8 cellular contexts compared by ENCODE assay signal in the genomic region with DNA sequence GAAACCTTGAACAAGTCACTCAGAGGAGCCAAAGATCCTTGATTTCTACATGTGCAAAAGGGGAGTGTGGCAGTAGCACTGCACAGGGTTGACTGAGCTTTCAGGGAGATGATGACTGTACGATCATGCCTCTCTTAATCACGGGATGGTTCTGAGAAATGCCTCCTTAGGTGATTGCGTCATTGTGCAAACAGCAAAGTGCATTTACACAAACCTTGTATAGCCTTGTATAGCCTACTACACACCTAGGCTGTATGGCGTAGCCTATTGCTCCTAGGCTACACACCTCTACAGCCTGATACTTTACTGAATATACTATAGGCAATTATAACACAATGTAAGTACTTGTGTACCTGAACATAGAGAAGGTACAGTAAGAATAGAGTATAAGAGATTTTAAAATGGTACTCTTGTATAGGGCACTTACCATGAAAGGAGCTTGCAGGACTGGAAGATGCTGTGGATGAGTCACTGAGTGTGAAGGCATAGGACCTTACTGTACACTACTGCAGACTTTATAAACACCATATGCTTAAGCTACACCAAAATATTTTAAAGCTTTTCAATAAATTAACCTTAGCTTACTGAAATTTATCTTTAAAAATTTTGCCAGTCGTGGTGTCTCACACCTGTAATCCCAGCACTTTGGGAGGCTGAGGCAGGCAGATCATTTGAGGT. TPM values are rescaled to one million over a fixed set of nuclear protein-coding genes. Genes with fewer than 3 reads are reported as not detected.
DNase-seq lines count a peak whose midpoint lies in the region; ATAC-seq and TF ChIP-seq lines count a peak whose summit lies in the region.
"Not testable (repeated sequence)": the region's sequence is repeated elsewhere in the genome, so short reads cannot be mapped to it uniquely, and the experiment has no call there.

No MANE protein-coding gene starts in this region.

- not testable (repeated sequence) for H3K4me3 ChIP-seq in fibroblast of pulmonary artery (replicated peaks; ENCODE audit: low read depth, low read length); transverse colon

- intact Hi-C loops in Calu3 (cut with micrococcal nuclease; ENCODE audit: unreplicated experiment); activated T-helper 1 cell treated with anti-CD3 and anti-CD28 coated beads, Interleukin-12 subunit alpha, Interleukin-12 subunit beta, Interleukin-2, Interleukin-4 antibody, amounts not matched to agents 30 ng/mL and 10 ng/mL and 1 ng/mL, durations not matched to agents 14 hours and 24 hours and 36 hours (cut with micrococcal nuclease); transverse colon (cut with DNase I; ENCODE audit: low total_unique reads): not testable (repeated sequence)

- WGBS in transverse colon (ENCODE audit: low coverage in 1 of 2), 2 donors = 53 to 56% methylated on average over 3 to 5 of the region's 5 CpGs

- CTCF ChIA-PET in Calu3 (lab: Charles Lee) = interaction anchor here (0.7 kb wide), 1 partner anchor 10 kb away, joined by 3 read pairs; no protein-coding TSS in a partner anchor

- ATAC-seq in naive B cell (ENCODE audit: low read depth in 2 of 2) = not testable (repeated sequence)

- peaks cover 0 to 11% (median 8%) of the 10 kb centered on the region in 4 donors for H3K4me1 ChIP-seq in transverse colon

- TF ChIP-seq CTCF in Calu3 (IDR thresholded peaks at IDR 0.05; ENCODE audit: unreplicated experiment); chondrocyte (IDR thresholded peaks at IDR 0.05); fibroblast of pulmonary artery (IDR thresholded peaks at IDR 0.05; ENCODE audit: low read length, missing control alignments); transverse colon (IDR thresholded peaks at IDR 0.05): not testable (repeated sequence)

- not testable (repeated sequence) for TF ChIP-seq POLR2A in transverse colon (IDR thresholded peaks at IDR 0.05)

- H3K27ac ChIP-seq in transverse colon = not testable (repeated sequence)

- BruUV-seq in Calu3 (replicated peaks; lab: Mats Ljungman, UMichigan) = TSS peak; percentile 70

- not testable (repeated sequence) for H3K27me3 Mint-ChIP-seq in Calu3 (ENCODE audit: unreplicated experiment); chondrocyte (ENCODE audit: low read depth)
- H3K27me3 Mint-ChIP-seq in IgD-negative memory B cell = peaks cover 16% of the 10 kb centered on the region
- peaks cover 66% of the 10 kb centered on the region for H3K27me3 Mint-ChIP-seq in activated T-helper 1 cell treated with anti-CD3 and anti-CD28 coated beads, Interleukin-12 subunit alpha, Interleukin-12 subunit beta, Interleukin-2, Interleukin-4 antibody, amounts not matched to agents 30 ng/mL and 10 ng/mL and 1 ng/mL, durations not matched to agents 14 hours and 24 hours and 36 hours (ENCODE audit: insufficient read depth)
- H3K27me3 Mint-ChIP-seq in naive B cell = peaks cover 0 to 20% (median 8%) of the 10 kb centered on the region in 3 donors

- DNase-seq in Calu3; activated T-helper 1 cell treated with anti-CD3 and anti-CD28 coated beads, Interleukin-12 subunit alpha, Interleukin-12 subunit beta, Interleukin-2, Interleukin-4 antibody, amounts not matched to agents 30 ng/mL and 10 ng/mL and 1 ng/mL, durations not matched to agents 14 hours and 24 hours and 36 hours (ENCODE audit: low spot score); chondrocyte (ENCODE audit: low spot score); naive B cell: not testable (repeated sequence)
- DNase-seq in OCI-M1 (lab: John Stamatoyannopoulos, UW) (peak; percentile 3), fibroblast of pulmonary artery (ENCODE audit: low read depth) (peak; percentile 35), transverse colon (peak; percentile 11)

- H3K36me3 ChIP-seq in transverse colon = not testable (repeated sequence)

- peaks cover 20% of the 10 kb centered on the region for H3K27me3 ChIP-seq in transverse colon

- in situ Hi-C loops in transverse colon (cut with MboI; ENCODE audit: low pct_ligation_motif_present in 1 of 4, low pct_unique_long_range_greater_than_20kb in 1 of 4, low sequenced_read_pairs in 3 of 4) = not testable (repeated sequence)

- peak overlapping the region; percentile 76 for H3K4me3 Mint-ChIP-seq in Calu3 (ENCODE audit: low read depth, unreplicated experiment)
- peak overlapping the region; percentile 16 to 85 (median 36) for H3K4me3 Mint-ChIP-seq in IgD-negative memory B cell
- peak overlapping the region; percentile 84 for H3K4me3 Mint-ChIP-seq in activated T-helper 1 cell treated with anti-CD3 and anti-CD28 coated beads, Interleukin-12 subunit alpha, Interleukin-12 subunit beta, Interleukin-2, Interleukin-4 antibody, amounts not matched to agents 30 ng/mL and 10 ng/mL and 1 ng/mL, durations not matched to agents 14 hours and 24 hours and 36 hours
- peak overlapping the region; percentile 89 for H3K4me3 Mint-ChIP-seq in chondrocyte (ENCODE audit: unreplicated experiment)
- peak overlapping the region in 6 of 8 donors; percentile 86 to 95 (median 92) for H3K4me3 Mint-ChIP-seq in naive B cell

- not testable (repeated sequence) for H3K9me3 Mint-ChIP-seq in Calu3 (ENCODE audit: low read depth, unreplicated experiment); IgD-negative memory B cell; activated T-helper 1 cell treated with anti-CD3 and anti-CD28 coated beads, Interleukin-12 subunit alpha, Interleukin-12 subunit beta, Interleukin-2, Interleukin-4 antibody, amounts not matched to agents 30 ng/mL and 10 ng/mL and 1 ng/mL, durations not matched to agents 14 hours and 24 hours and 36 hours; chondrocyte (ENCODE audit: low read depth); naive B cell

- not testable (repeated sequence) for H3K4me1 Mint-ChIP-seq in Calu3 (ENCODE audit: low read depth, unreplicated experiment); IgD-negative memory B cell; activated T-helper 1 cell treated with anti-CD3 and anti-CD28 coated beads, Interleukin-12 subunit alpha, Interleukin-12 subunit beta, Interleukin-2, Interleukin-4 antibody, amounts not matched to agents 30 ng/mL and 10 ng/mL and 1 ng/mL, durations not matched to agents 14 hours and 24 hours and 36 hours (ENCODE audit: low read depth)
- H3K4me1 Mint-ChIP-seq in chondrocyte (ENCODE audit: low read depth) (peaks cover 13% of the 10 kb centered on the region), naive B cell (peaks cover 7 to 13% (median 9%) of the 10 kb centered on the region in 3 donors)

- peaks cover 20% of the 10 kb centered on the region for H3K36me3 Mint-ChIP-seq in Calu3 (ENCODE audit: insufficient read depth, unreplicated experiment)
- H3K36me3 Mint-ChIP-seq in IgD-negative memory B cell; activated T-helper 1 cell treated with anti-CD3 and anti-CD28 coated beads, Interleukin-12 subunit alpha, Interleukin-12 subunit beta, Interleukin-2, Interleukin-4 antibody, amounts not matched to agents 30 ng/mL and 10 ng/mL and 1 ng/mL, durations not matched to agents 14 hours and 24 hours and 36 hours (ENCODE audit: low read depth); chondrocyte (ENCODE audit: low read depth); naive B cell: not testable (repeated sequence)

- TF ChIP-seq EP300 in transverse colon (IDR thresholded peaks at IDR 0.05; ENCODE audit: low read depth) = not testable (repeated sequence)

- H3K27ac Mint-ChIP-seq in Calu3 (ENCODE audit: unreplicated experiment); IgD-negative memory B cell; activated T-helper 1 cell treated with anti-CD3 and anti-CD28 coated beads, Interleukin-12 subunit alpha, Interleukin-12 subunit beta, Interleukin-2, Interleukin-4 antibody, amounts not matched to agents 30 ng/mL and 10 ng/mL and 1 ng/mL, durations not matched to agents 14 hours and 24 hours and 36 hours; chondrocyte (ENCODE audit: unreplicated experiment): not testable (repeated sequence)
- peak overlapping the region in 1 of 6 donors; percentile 58 for H3K27ac Mint-ChIP-seq in naive B cell

- H3K9me3 ChIP-seq in transverse colon = not testable (repeated sequence)

RNA-seq across cellular contexts. Expression of a gene that starts 1.3 kb away (rescaled TPM):
- total RNA-seq in Calu3 (2022) = 5.2 and 10.1 TPM in 2 replicates
- polyA plus RNA-seq in IgD-negative memory B cell = 0.30 TPM
- total RNA-seq in activated T-helper 1 cell treated with anti-CD3 and anti-CD28 coated beads, Interleukin-12 subunit alpha, Interleukin-12 subunit beta, Interleukin-2, Interleukin-4 antibody, amounts not matched to agents 30 ng/mL and 10 ng/mL and 1 ng/mL, durations not matched to agents 14 hours and 24 hours and 36 hours = 2.4 and 2.7 TPM in 2 replicates
- total RNA-seq in chondrocyte = 36.7 to 52.2 TPM (median 38.3 TPM) in 3 replicates
- polyA plus RNA-seq in naive B cell (ENCODE audit: low read depth in 6 of 6) = 1 to 10 TPM; 2.2 to 5.0 (median 2.9) TPM
- 10 to 100 TPM in 2 of 4 donors, 1 to 10 TPM in 2; 7.6 to 84.2 (median 12.4) TPM for total RNA-seq in transverse colon

Comparison
In these comparisons a context has a peak if more than half of its experiments do, and no peak if none do; other contexts are left out.
1. H3K4me3 Mint-ChIP-seq: peak in every context shown above with its lines; median percentile 92 in naive B cell; 89 in chondrocyte; 84 in activated T-helper 1 cell treated with anti-CD3 and anti-CD28 coated beads, Interleukin-12 subunit alpha, Interleukin-12 subunit beta, Interleukin-2, Interleukin-4 antibody, amounts not matched to agents 30 ng/mL and 10 ng/mL and 1 ng/mL, durations not matched to agents 14 hours and 24 hours and 36 hours; 76 in Calu3; 36 in IgD-negative memory B cell.